ENCODE assay signal across 30 cellular contexts in genomic region chr17:30886187-30886586, GRCh38.
"Had no signal": no experiment of that assay in that cellular context is flagged by ENCODE, and none has a peak within 500 bp of the region (broad histone marks: within the 10 kb centered on the region; RNA-seq: fewer than 3 reads in every experiment).

No MANE protein-coding gene starts in this region.

- H3K27ac ChIP-seq: ascending aorta, cardiac muscle cell, VCaP had no signal

- ATAC-seq: activated CD4-positive, alpha-beta T cell treated with anti-CD3 and anti-CD28 coated beads for 36 hours; activated CD8-positive, alpha-beta memory T cell treated with anti-CD3 and anti-CD28 coated beads, Interleukin-2, amount 10 ng/mL, durations not matched to agents 7 days and 5 days; activated CD8-positive, alpha-beta T cell treated with anti-CD3 and anti-CD28 coated beads, Interleukin-2, amount 10 ng/mL, durations not matched to agents 7 days and 5 days; activated naive CD8-positive, alpha-beta T cell treated with anti-CD3 and anti-CD28 coated beads, Interleukin-2, amount 50 U/mL, for 24 hours had no signal

- FAIRE-seq: bronchial epithelial cell had no signal

- H3K4me1 ChIP-seq: ascending aorta had no signal

- H3K36me3 ChIP-seq: cardiac muscle cell had no signal

- DNase-seq: activated B cell treated with CpG ODN at 0.5 μM for 24 hours; activated CD4-positive, alpha-beta memory T cell treated with anti-CD3 and anti-CD28 coated beads, Interleukin-2, amount 10 ng/mL, durations not matched to agents 7 days and 5 days; activated CD4-positive, alpha-beta T cell treated with anti-CD3 and anti-CD28 coated beads for 1 hour; activated CD4-positive, alpha-beta T cell treated with anti-CD3 and anti-CD28 coated beads for 36 hours; activated CD4-positive, alpha-beta T cell treated with anti-CD3 and anti-CD28 coated beads for 48 hours; activated CD4-positive, alpha-beta T cell treated with anti-CD3 and anti-CD28 coated beads, Interleukin-2, amount 10 ng/mL, durations not matched to agents 7 days and 5 days; activated CD4-positive, alpha-beta T cell treated with anti-CD3 and anti-CD28 coated beads, Interleukin-2, amount 50 U/mL, for 48 hours; activated CD8-positive, alpha-beta memory T cell treated with anti-CD3 and anti-CD28 coated beads for 24 hours; activated CD8-positive, alpha-beta memory T cell treated with anti-CD3 and anti-CD28 coated beads, Interleukin-2, amount 10 ng/mL, durations not matched to agents 7 days and 5 days; activated CD8-positive, alpha-beta memory T cell treated with anti-CD3 and anti-CD28 coated beads, Interleukin-2, amount 50 U/mL, for 48 hours; activated CD8-positive, alpha-beta T cell treated with anti-CD3 and anti-CD28 coated beads, Interleukin-2, amount 10 ng/mL, durations not matched to agents 7 days and 5 days; activated effector memory CD4-positive, alpha-beta T cell treated with Interleukin-2 at 50 U/mL for 16 hours; activated gamma-delta T cell; activated naive CD4-positive, alpha-beta T cell treated with anti-CD3 and anti-CD28 coated beads, Interleukin-2, amount 10 ng/mL, durations not matched to agents 7 days and 5 days; activated naive CD4-positive, alpha-beta T cell treated with Interleukin-2 at 50 U/mL for 16 hours; activated naive CD8-positive, alpha-beta T cell treated with anti-CD3 and anti-CD28 coated beads, Interleukin-2, amount 10 ng/mL, durations not matched to agents 7 days and 5 days; activated naive CD8-positive, alpha-beta T cell treated with anti-CD3 and anti-CD28 coated beads, Interleukin-2, amount 50 U/mL, for 24 hours; activated T-cell treated with anti-CD3 and anti-CD28 coated beads, Interleukin-2, amount 50 U/mL, for 24 hours; activated T-cell treated with anti-CD3 and anti-CD28 coated beads, Interleukin-2, amount 50 U/mL, for 48 hours; amygdala; anterior cingulate cortex; caudate nucleus; cerebellar nuclear complex; T-helper 1 cell; T-helper 2 cell; T-helper 9 cell had no signal

- H3K9me3 ChIP-seq: ascending aorta had no signal

- H3K4me3 ChIP-seq: ascending aorta, cardiac muscle cell had no signal
